In genomic region chr20:5821627-5822215, GRCh38 we compare ENCODE assay signal across 1 cellular context.
TF ChIP-seq lines count a peak whose summit lies in the region.

No MANE protein-coding gene starts in this region.

TF ChIP-seq in HepG2, 621 proteins besides CTCF, POLR2A, EP300 and RAD21 (continued from another document and continues in another):
- TF ChIP-seq GZF1 (CRISPR knock-in tag; IDR thresholded peaks at IDR 0.05) (no peak), ZNF414 (CRISPR knock-in tag; IDR thresholded peaks at IDR 0.05) (no peak), SNAPC2 (CRISPR knock-in tag; IDR thresholded peaks at IDR 0.05) (no peak), POLR2G (IDR thresholded peaks at IDR 0.05; ENCODE audit: low read depth, low read length) (peak; percentile 75), HMGXB4 (CRISPR knock-in tag; IDR thresholded peaks at IDR 0.05; ENCODE audit: borderline replicate concordance in 1 of 2, low read depth in 1 of 2) (peak; percentile 40 to 57; a peak in 1 of 4 replicates), DZIP1 (CRISPR knock-in tag; IDR thresholded peaks at IDR 0.05) (0 out of 2 replicates have a peak, but pooled peaks have one; percentile 57), MAFG (CRISPR knock-in tag; IDR thresholded peaks at IDR 0.05) (no peak), PITX1 (CRISPR knock-in tag; IDR thresholded peaks at IDR 0.05) (peak; percentile 41; the same call in 1 of the 2 replicates), SMAD9 (CRISPR knock-in tag; IDR thresholded peaks at IDR 0.05) (no peak), ZNF589 (CRISPR knock-in tag; conservative IDR thresholded peaks at IDR 0.05) (no peak), ZEB1 (IDR thresholded peaks at IDR 0.05; ENCODE audit: insufficient replicate concordance, low read depth) (no peak), ZMYM3 (CRISPR knock-in tag; IDR thresholded peaks at IDR 0.05) (peak; percentile 75), HMG20B (CRISPR knock-in tag; conservative IDR thresholded peaks at IDR 0.05) (0 out of 2 replicates have a peak, but pooled peaks have one; percentile 41), ATF3 (CRISPR knock-in tag; IDR thresholded peaks at IDR 0.05) (peak; percentile 60), ZNF503 (CRISPR knock-in tag; IDR thresholded peaks at IDR 0.05) (peak; percentile 68), MXD4 (CRISPR knock-in tag; IDR thresholded peaks at IDR 0.05) (peak; percentile 69), ZNF251 (CRISPR knock-in tag; IDR thresholded peaks at IDR 0.05) (no peak), SOX13 (IDR thresholded peaks at IDR 0.05) (no peak), SOX13 (CRISPR knock-in tag; conservative IDR thresholded peaks at IDR 0.05 in 1 of 2, IDR thresholded peaks at IDR 0.05 in 1 of 2) (peak in 1 of 2 experiments; percentile 71; a peak in 2 of 4 replicates), ZNF546 (CRISPR knock-in tag; conservative IDR thresholded peaks at IDR 0.05) (0 out of 2 replicates have a peak, but pooled peaks have one; percentile 47), HOMEZ (CRISPR knock-in tag; IDR thresholded peaks at IDR 0.05; ENCODE audit: low read depth) (peak; percentile 89), E2F1 (CRISPR knock-in tag; IDR thresholded peaks at IDR 0.05) (no peak), IRF9 (CRISPR knock-in tag; IDR thresholded peaks at IDR 0.05; ENCODE audit: borderline replicate concordance) (no peak; the same call in 1 of the 2 replicates), ZNF674 (CRISPR knock-in tag; IDR thresholded peaks at IDR 0.05; ENCODE audit: low read depth) (no peak), ZNF891 (CRISPR knock-in tag; IDR thresholded peaks at IDR 0.05) (peak; percentile 64; the same call in 1 of the 2 replicates), ZNF839 (CRISPR knock-in tag; IDR thresholded peaks at IDR 0.05; ENCODE audit: borderline replicate concordance) (no peak), HOXA9 (CRISPR knock-in tag; IDR thresholded peaks at IDR 0.05; ENCODE audit: borderline replicate concordance) (no peak), SMAD3 (CRISPR knock-in tag; IDR thresholded peaks at IDR 0.05) (peak; percentile 93), SRSF9 (IDR thresholded peaks at IDR 0.05; ENCODE audit: borderline replicate concordance, insufficient read depth, low read depth, low read length, poor library complexity, severe bottlenecking) (no peak), CEBPZ (IDR thresholded peaks at IDR 0.05; ENCODE audit: low read length) (no peak), GPBP1L1 (CRISPR knock-in tag; IDR thresholded peaks at IDR 0.05) (no peak), ZNF75D (CRISPR knock-in tag; IDR thresholded peaks at IDR 0.05; ENCODE audit: borderline replicate concordance) (no peak), CEBPB (IDR thresholded peaks at IDR 0.05; ENCODE audit: borderline replicate concordance, low read depth, low read length) (no peak), TEAD2 (CRISPR knock-in tag; IDR thresholded peaks at IDR 0.05) (no peak), RNF2 (conservative IDR thresholded peaks at IDR 0.05; ENCODE audit: low read depth) (no peak), CSRNP2 (CRISPR knock-in tag; conservative IDR thresholded peaks at IDR 0.05; ENCODE audit: low read depth) (no peak), HMGA1 (CRISPR knock-in tag; conservative IDR thresholded peaks at IDR 0.05) (no peak), ZBTB49 (CRISPR knock-in tag; IDR thresholded peaks at IDR 0.05; ENCODE audit: borderline replicate concordance) (no peak), ZMAT3 (CRISPR knock-in tag; conservative IDR thresholded peaks at IDR 0.05) (peak; percentile 71; the same call in 1 of the 2 replicates), ZNF124 (CRISPR knock-in tag; IDR thresholded peaks at IDR 0.05) (peak; percentile 95)
